In genomic region chr6:88780714-88781389, GRCh38 we compare ENCODE assay signal across 7 cellular contexts.
DNase-seq lines count a peak whose midpoint lies in the region; ATAC-seq and TF ChIP-seq lines count a peak whose summit lies in the region.

No MANE protein-coding gene starts in this region.

- peaks cover 14% of the 10 kb centered on the region for H3K36me3 Mint-ChIP-seq in activated CD4-positive, alpha-beta T cell treated with anti-CD3 and anti-CD28 coated beads, Interleukin-2, amount 10 ng/mL, durations not matched to agents 7 days and 5 days (ENCODE audit: low read depth)

- POLR2A ChIA-PET in activated CD4-positive, alpha-beta T cell treated with anti-CD3 and anti-CD28 coated beads, Interleukin-2, amount 10 ng/mL, durations not matched to agents 7 days and 5 days (lab: Charles Lee): no interaction called here

- no peak overlapping the region for H3K4me3 Mint-ChIP-seq in activated CD4-positive, alpha-beta T cell treated with anti-CD3 and anti-CD28 coated beads, Interleukin-2, amount 10 ng/mL, durations not matched to agents 7 days and 5 days

- DNase-seq in GM10266 (ENCODE audit: extremely low spot score) (no peak), NCI-H526 treated with DMSO at 0.1 percent for 48 hours (lab: John Stamatoyannopoulos, UW) (peak; percentile 32), middle frontal gyrus (ENCODE audit: extremely low spot score, low spot score) (peak; percentile 15)
- peak; percentile 70 for DNase-seq in activated CD4-positive, alpha-beta T cell treated with anti-CD3 and anti-CD28 coated beads, Interleukin-2, amount 10 ng/mL, durations not matched to agents 7 days and 5 days
- DNase-seq in effector CD8-positive, alpha-beta T cell (lab: John Stamatoyannopoulos, UW): peak; percentile 12
- DNase-seq in stimulated activated naive CD4-positive, alpha-beta T cell (lab: John Stamatoyannopoulos, UW): peak in 4 of 6 experiments; percentile 7 to 67 (median 32)

- TF ChIP-seq CTCF in GM10266 (IDR thresholded peaks at IDR 0.05; ENCODE audit: control insufficient read depth, insufficient read depth, low read depth, missing control alignments): peak; percentile 62

- peaks cover 6% of the 10 kb centered on the region for H3K9me3 Mint-ChIP-seq in activated CD4-positive, alpha-beta T cell treated with anti-CD3 and anti-CD28 coated beads, Interleukin-2, amount 10 ng/mL, durations not matched to agents 7 days and 5 days

- H3K27ac Mint-ChIP-seq in activated CD4-positive, alpha-beta T cell treated with anti-CD3 and anti-CD28 coated beads, Interleukin-2, amount 10 ng/mL, durations not matched to agents 7 days and 5 days: no peak overlapping the region

- CTCF ChIA-PET in activated CD4-positive, alpha-beta T cell treated with anti-CD3 and anti-CD28 coated beads, Interleukin-2, amount 10 ng/mL, durations not matched to agents 7 days and 5 days (lab: Charles Lee): interaction anchor here (0.9 kb wide), 1 partner anchor 9 kb away, joined by 3 read pairs; no protein-coding TSS in a partner anchor

- no peaks in the 10 kb centered on the region for H3K27me3 Mint-ChIP-seq in activated CD4-positive, alpha-beta T cell treated with anti-CD3 and anti-CD28 coated beads, Interleukin-2, amount 10 ng/mL, durations not matched to agents 7 days and 5 days

- H3K4me1 Mint-ChIP-seq in activated CD4-positive, alpha-beta T cell treated with anti-CD3 and anti-CD28 coated beads, Interleukin-2, amount 10 ng/mL, durations not matched to agents 7 days and 5 days: peaks cover 5% of the 10 kb centered on the region

- ATAC-seq in HG03439 (IDR thresholded peaks at IDR 0.05; ENCODE audit: unreplicated experiment): peak; percentile 68
